ENCODE assay signal across 1 cellular context in genomic region chr4:75769044-75769443, GRCh38.
TF ChIP-seq lines count a peak whose summit lies in the region.

No MANE protein-coding gene starts in this region.

TF ChIP-seq in SK-N-SH, 30 proteins besides CTCF, POLR2A, EP300 and RAD21:
- no peak for TF ChIP-seq MAX (IDR thresholded peaks at IDR 0.05; ENCODE audit: low read depth)
- no peak for TF ChIP-seq SIN3A (IDR thresholded peaks at IDR 0.05; ENCODE audit: borderline replicate concordance, low read depth, low read length)
- no peak for TF ChIP-seq GATA2 (CRISPR knock-in tag; IDR thresholded peaks at IDR 0.05)
- no peak for TF ChIP-seq USF1 (IDR thresholded peaks at IDR 0.05; ENCODE audit: borderline replicate concordance, low read depth)
- no peak for TF ChIP-seq TCF12 (IDR thresholded peaks at IDR 0.05)
- no peak for TF ChIP-seq JUND (IDR thresholded peaks at IDR 0.05)
- TF ChIP-seq IRF3 (IDR thresholded peaks at IDR 0.05; ENCODE audit: low read depth, low read length) = no peak
- TF ChIP-seq MXI1 (IDR thresholded peaks at IDR 0.05; ENCODE audit: low read depth, low read length) = no peak
- no peak for TF ChIP-seq ZBTB33 (IDR thresholded peaks at IDR 0.05; ENCODE audit: borderline replicate concordance, low read depth)
- TF ChIP-seq RCOR1 (IDR thresholded peaks at IDR 0.05; ENCODE audit: low read length) = no peak
- no peak for TF ChIP-seq PBX3 (IDR thresholded peaks at IDR 0.05)
- no peak for TF ChIP-seq SMC3 (IDR thresholded peaks at IDR 0.05; ENCODE audit: low read depth, low read length)
- no peak for TF ChIP-seq NFIC (IDR thresholded peaks at IDR 0.05; ENCODE audit: borderline replicate concordance)
- no peak for TF ChIP-seq USF2 (IDR thresholded peaks at IDR 0.05; ENCODE audit: borderline replicate concordance, low read depth, low read length)
- TF ChIP-seq GABPA (IDR thresholded peaks at IDR 0.05; ENCODE audit: low read depth) = no peak
- TF ChIP-seq YY1 (IDR thresholded peaks at IDR 0.05; ENCODE audit: low read depth) = no peak
- TF ChIP-seq FOXJ3 (CRISPR knock-in tag; IDR thresholded peaks at IDR 0.05) = no peak
- no peak for TF ChIP-seq TAF1 (IDR thresholded peaks at IDR 0.05; ENCODE audit: borderline replicate concordance, low read depth, low read length)
